19 cellular contexts compared by ENCODE assay signal in the genomic region with DNA sequence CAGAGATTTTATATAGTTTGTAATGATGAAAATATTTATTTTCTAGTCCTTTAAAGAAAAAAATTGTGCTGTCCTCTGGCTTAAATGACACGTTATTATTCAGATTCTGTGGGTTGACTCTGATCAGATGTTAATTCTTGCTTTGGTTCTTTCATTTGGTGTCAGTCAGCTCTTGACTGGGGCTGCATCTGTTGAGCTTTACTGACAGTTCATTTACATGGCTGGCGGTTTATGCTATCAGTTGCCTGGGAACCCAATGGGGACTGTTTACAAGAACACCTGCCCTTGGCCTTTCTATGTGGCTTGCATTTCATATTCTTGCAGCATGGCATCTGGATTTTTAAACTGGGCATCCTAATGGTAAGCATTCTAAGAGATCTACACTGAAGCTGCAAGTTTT.
"Had no signal": no experiment of that assay in that cellular context is flagged by ENCODE, and none has a peak within 500 bp of the region (broad histone marks: within the 10 kb centered on the region; RNA-seq: fewer than 3 reads in every experiment).

No MANE protein-coding gene starts in this region.

- H3K4me2 ChIP-seq: hepatocyte had no signal

- H3K4me1 ChIP-seq: sigmoid colon, stomach, transverse colon had no signal

- ATAC-seq: left colon; left ventricle myocardium superior; naive thymus-derived CD8-positive, alpha-beta T cell had no signal

- H3K36me3 ChIP-seq: sigmoid colon, stomach, thoracic aorta, transverse colon had no signal

- DNase-seq: cortex of kidney; dorsolateral prefrontal cortex; effector CD8-positive, alpha-beta T cell; foreskin melanocyte; head of caudate nucleus; left colon; left ventricle myocardium superior; mesenchymal stem cell; naive thymus-derived CD8-positive, alpha-beta T cell; posterior cingulate gyrus; sigmoid colon; stimulated activated naive CD4-positive, alpha-beta T cell; stomach; substantia nigra; transverse colon had no signal

- H3K27me3 ChIP-seq: dorsolateral prefrontal cortex, hepatocyte, sigmoid colon, stomach, transverse colon had no signal

- H3K79me2 ChIP-seq: hepatocyte had no signal

- H3K27ac ChIP-seq: dorsolateral prefrontal cortex, hepatocyte, sigmoid colon, skin epidermis, stomach, thoracic aorta, transverse colon had no signal

- H2AFZ ChIP-seq: hepatocyte had no signal

- H3K9me3 ChIP-seq: sigmoid colon, thoracic aorta had no signal

- H3K4me3 ChIP-seq: dorsolateral prefrontal cortex, hepatocyte, lung, sigmoid colon, skin epidermis, stomach, thoracic aorta, transverse colon had no signal
